8 cellular contexts compared by ENCODE assay signal in the genomic region with DNA sequence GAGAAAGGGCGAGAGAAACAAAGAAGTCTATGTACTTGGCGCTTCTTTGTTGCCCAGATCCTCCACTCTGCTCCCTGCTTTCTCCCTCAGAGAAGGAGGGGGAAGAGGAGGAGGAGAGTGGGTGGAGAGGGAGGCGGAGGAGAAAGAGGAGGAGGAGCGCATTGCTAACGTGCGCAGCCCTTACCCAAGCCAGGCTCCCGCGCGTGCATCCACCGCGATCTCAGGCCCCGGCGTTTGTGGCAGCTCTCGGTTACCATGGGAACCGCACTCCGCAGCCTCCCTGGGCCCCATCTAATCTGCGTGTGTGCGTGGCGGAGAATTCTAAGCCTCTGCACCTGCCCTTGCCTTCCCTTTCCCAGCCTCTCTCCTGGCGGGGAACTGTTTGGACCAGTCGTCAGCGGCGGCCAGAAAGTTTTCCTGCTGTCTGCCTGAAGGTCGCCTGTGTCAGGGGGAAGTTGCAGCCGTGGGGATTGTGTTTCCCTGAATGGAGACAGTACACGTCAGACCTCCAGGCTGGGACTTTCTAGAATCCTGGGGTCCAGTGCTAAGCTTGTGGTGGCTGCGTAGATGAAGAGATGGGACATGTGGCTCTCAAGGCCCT.
DNase-seq lines count a peak whose midpoint lies in the region; ATAC-seq and TF ChIP-seq lines count a peak whose summit lies in the region.

A gene (minus strand): TSS at position 239 of the 601 bp plus-strand sequence. CDS start 18,734 bp downstream, outside the sequence.

- H3K27ac Mint-ChIP-seq in nephron, result peak within 1 kb of the TSS; percentile 39 to 80 (median 48)

- H3K9me3 Mint-ChIP-seq in nephron, result peaks cover 20% of the 10 kb centered on the region

- H3K4me3 Mint-ChIP-seq in nephron, result peak within 1 kb of the TSS; percentile 68 to 71 (median 70)

- peaks cover 12% of the 10 kb centered on the region for H3K4me1 Mint-ChIP-seq in nephron

- peaks cover 40% of the 10 kb centered on the region for H3K27me3 Mint-ChIP-seq in nephron (ENCODE audit: low read depth)

- no peak for TF ChIP-seq CTCF in nephron (IDR thresholded peaks at IDR 0.05; ENCODE audit: unreplicated experiment in 3 of 3)

- peak; percentile 63 for DNase-seq in DMS53 treated with DMSO at 0.1 percent for 48 hours (lab: John Stamatoyannopoulos, UW; ENCODE audit: unreplicated experiment)
- DNase-seq in NCI-H2171 treated with DMSO at 0.1 percent for 48 hours (lab: John Stamatoyannopoulos, UW), result peak; percentile 34
- DNase-seq in erythroblast (lab: John Stamatoyannopoulos, UW), result peak; percentile 5 to 20
- DNase-seq in GM03348 (ENCODE audit: low spot score), result no peak
- DNase-seq in NCI-H2081 (lab: John Stamatoyannopoulos, UW), result no peak

- ATAC-seq in HG03439 (IDR thresholded peaks at IDR 0.05; ENCODE audit: unreplicated experiment), result no peak
- no peak for ATAC-seq in GM21447 (IDR thresholded peaks at IDR 0.05; ENCODE audit: unreplicated experiment)

- no peaks in the 10 kb centered on the region for H3K36me3 Mint-ChIP-seq in nephron (ENCODE audit: low read depth)

- TF ChIP-seq POLR2A in erythroblast (IDR thresholded peaks at IDR 0.05; ENCODE audit: low read length), result no peak

Comparison
In these comparisons a context has a peak if more than half of its experiments do, and no peak if none do; other contexts are left out.
1. DNase-seq: peak in DMS53 treated with DMSO at 0.1 percent for 48 hours (single experiment), NCI-H2171 treated with DMSO at 0.1 percent for 48 hours (single experiment) and erythroblast (2 of 2); none in GM03348 (single experiment) and NCI-H2081 (0 of 2).